ENCODE assay signal across 9 cellular contexts in the genomic region with DNA sequence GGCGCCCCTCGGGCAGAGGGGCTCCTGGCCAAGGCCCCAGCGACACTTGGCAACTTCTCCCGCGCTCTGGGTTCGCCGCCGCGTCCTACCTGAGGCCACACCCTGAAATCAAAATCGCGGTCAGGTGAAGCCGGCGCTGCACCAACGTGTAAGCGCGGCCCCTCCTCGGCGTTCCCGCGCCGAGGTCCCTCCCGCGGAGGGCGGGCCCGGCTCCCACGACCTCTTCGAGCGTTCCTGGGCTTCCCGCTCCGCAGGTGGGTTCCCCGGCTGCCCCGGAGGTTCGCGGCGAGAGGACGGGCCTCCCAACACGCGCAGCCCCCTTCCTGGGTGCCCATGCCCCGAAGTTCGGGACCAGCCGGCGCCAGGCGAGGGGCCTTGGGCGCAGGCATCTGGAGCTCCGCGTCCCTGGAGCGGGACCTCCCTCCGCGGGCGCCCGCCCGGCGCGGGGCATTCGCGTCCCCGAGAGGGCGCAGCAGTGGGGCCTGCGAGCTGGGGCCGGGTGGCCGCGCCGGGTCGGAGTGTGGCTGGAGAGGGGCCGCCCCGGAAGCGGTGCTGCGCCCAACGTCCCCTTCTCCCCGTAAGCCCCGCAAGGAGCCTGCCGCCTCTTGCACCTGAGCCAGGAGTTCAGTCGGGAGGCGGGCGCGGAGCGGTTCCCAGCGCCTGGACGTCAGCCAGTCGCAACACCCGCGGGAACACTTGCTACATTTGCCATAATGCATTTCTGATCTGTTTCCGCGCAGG. TPM values are rescaled to one million over a fixed set of nuclear protein-coding genes. Genes with fewer than 3 reads are reported as not detected.
DNase-seq lines count a peak whose midpoint lies in the region; ATAC-seq and TF ChIP-seq lines count a peak whose summit lies in the region.
"Had no signal": no experiment of that assay in that cellular context is flagged by ENCODE, and none has a peak within 500 bp of the region (broad histone marks: within the 10 kb centered on the region; RNA-seq: fewer than 3 reads in every experiment).

No MANE protein-coding gene starts in this region.

- intact Hi-C loops in transverse colon (cut with DNase I; ENCODE audit: low total_unique reads), result no loop called here

- in situ Hi-C loops in transverse colon (cut with MboI; ENCODE audit: low pct_ligation_motif_present in 1 of 4, low pct_unique_long_range_greater_than_20kb in 1 of 4, low sequenced_read_pairs in 3 of 4), result loop anchor here in 1 of 4 donors (25.0 kb wide), 1 partner anchor 215 kb away; the partner anchor contains the start of gene SRP14

- H3K27me3 Mint-ChIP-seq in chondrocyte (ENCODE audit: low read depth), result peaks cover 7% of the 10 kb centered on the region

- TF ChIP-seq POLR2A in transverse colon (IDR thresholded peaks at IDR 0.05), result no peak

- no peaks in the 10 kb centered on the region for H3K9me3 ChIP-seq in lung (ENCODE audit: control insufficient read depth in 2 of 2, insufficient read depth in 1 of 2, low read length in 1 of 2)
- H3K9me3 ChIP-seq in transverse colon, result no peaks in the 10 kb centered on the region
- H3K9me3 ChIP-seq: SJSA1 had no signal

- peaks cover 6% of the 10 kb centered on the region for H3K4me1 Mint-ChIP-seq in chondrocyte (ENCODE audit: low read depth)

- H3K36me3 Mint-ChIP-seq in chondrocyte (ENCODE audit: low read depth), result no peaks in the 10 kb centered on the region

- no peak overlapping the region for H3K27ac Mint-ChIP-seq in chondrocyte (ENCODE audit: unreplicated experiment)

- peak overlapping the region; percentile 70 for H3K4me3 Mint-ChIP-seq in chondrocyte (ENCODE audit: unreplicated experiment)

- H3K4me1 ChIP-seq in lung (ENCODE audit: control insufficient read depth in 2 of 2, insufficient read depth in 2 of 2, low read length in 2 of 2), result peaks cover 0 to 16% of the 10 kb centered on the region in 2 donors
- peaks cover 5 to 22% (median 13%) of the 10 kb centered on the region in 4 donors for H3K4me1 ChIP-seq in transverse colon

- H3K27me3 ChIP-seq in lung (ENCODE audit: control insufficient read depth, insufficient read depth), result no peaks in the 10 kb centered on the region
- peaks cover 23% of the 10 kb centered on the region for H3K27me3 ChIP-seq in transverse colon
- H3K27me3 ChIP-seq: SJSA1 had no signal

- DNase-seq in NCI-H526 treated with DMSO at 0.1 percent for 48 hours (lab: John Stamatoyannopoulos, UW) (peak; percentile 38), chondrocyte (ENCODE audit: low spot score) (peak; percentile 76), lung (ENCODE audit: low spot score) (peak; percentile 62), transverse colon (peak; percentile 61), Kasumi-1 (lab: John Stamatoyannopoulos, UW) (no peak)
- no peak for DNase-seq in stimulated activated CD4-positive, alpha-beta T cell treated with anti-CD3 and anti-CD28 coated beads, Interleukin-4, amount 100 ng/mL, for 1 hour

- TF ChIP-seq CTCF in chondrocyte (IDR thresholded peaks at IDR 0.05), result peak; percentile 43
- no peak for TF ChIP-seq CTCF in lung (IDR thresholded peaks at IDR 0.05; ENCODE audit: control extremely low read depth, extremely low read depth)
- no peak for TF ChIP-seq CTCF in transverse colon (IDR thresholded peaks at IDR 0.05)

- peak overlapping the region; percentile 40 for H3K4me3 ChIP-seq in lung
- peak overlapping the region; percentile 47 to 69 (median 48) for H3K4me3 ChIP-seq in transverse colon
- H3K4me3 ChIP-seq: SJSA1 had no signal

- no peak for TF ChIP-seq EP300 in transverse colon (IDR thresholded peaks at IDR 0.05; ENCODE audit: low read depth)

- 1 to 2% methylated on average over 74 to 84 of the region's 84 CpGs for WGBS in lung, 2 donors
- WGBS in transverse colon (ENCODE audit: low coverage in 1 of 2), 2 donors, result 2% methylated on average over 74 of the region's 84 CpGs; no CpG with 5 or more reads in 1 of the 2 donors

- ATAC-seq in GM18498 (IDR thresholded peaks at IDR 0.05; ENCODE audit: unreplicated experiment) (peak; percentile 38), lung (ENCODE audit: insufficient read depth, low FRiP score) (peak; percentile 73), GM21717 (IDR thresholded peaks at IDR 0.05; ENCODE audit: unreplicated experiment) (no peak)

- H3K36me3 ChIP-seq in lung (ENCODE audit: control insufficient read depth in 2 of 2, insufficient read depth in 2 of 2, low read length in 2 of 2), result no peaks in the 10 kb centered on the region
- no peaks in the 10 kb centered on the region for H3K36me3 ChIP-seq in transverse colon
- H3K36me3 ChIP-seq: SJSA1 had no signal

- H3K27ac ChIP-seq in lung (ENCODE audit: low read depth in 1 of 2, low read length in 1 of 2) (peak overlapping the region in 1 of 2 donors; percentile 39), transverse colon (peak overlapping the region in 1 of 4 donors; percentile 40)
- H3K27ac ChIP-seq: SJSA1 had no signal

- H3K9me3 Mint-ChIP-seq in chondrocyte (ENCODE audit: low read depth), result no peaks in the 10 kb centered on the region

RNA-seq across cellular contexts. Expression of gene PAK6, which starts 13.7 kb away (rescaled TPM):
- total RNA-seq in chondrocyte (0.37 to 0.41 TPM in 2 of 3 replicates, not detected in the other), lung (10 to 100 TPM in 1 of 2 donors, 1 to 10 TPM in 1; 8.4 to 10.4 TPM), transverse colon (1 to 10 TPM; 3.0 to 7.5 (median 4.5) TPM)
- polyA plus RNA-seq in lung, result 1 to 10 TPM; 5.8 to 6.1 TPM

RNA-seq across cellular contexts. Expression of gene ANKRD63, which starts 30.3 kb away (rescaled TPM):
- total RNA-seq in chondrocyte (0.25 to 1.1 TPM in 2 of 3 replicates, not detected in the other), lung (not detected), transverse colon (not detected)
- polyA plus RNA-seq in lung, result not detected

RNA-seq across cellular contexts. Expression of gene PLCB2, which starts 55.1 kb away (rescaled TPM):
- total RNA-seq in chondrocyte (1.4 to 3.4 TPM (median 2.8 TPM) in 3 replicates), lung (10 to 100 TPM; 17.9 to 76.7 TPM), transverse colon (100 to 1,000 TPM in 1 of 4 donors, 10 to 100 TPM in 2, 1 to 10 TPM in 1; 5.5 to 143 (median 12.0) TPM)
- polyA plus RNA-seq in lung, result 10 to 100 TPM; 47.5 to 54.9 TPM

Comparison
In these comparisons a context has a peak if more than half of its experiments do, and no peak if none do; other contexts are left out.
1. DNase-seq: peak in NCI-H526 treated with DMSO at 0.1 percent for 48 hours (single experiment), chondrocyte (single experiment), lung (single experiment) and transverse colon (single experiment); none in Kasumi-1 (0 of 2) and stimulated activated CD4-positive, alpha-beta T cell treated with anti-CD3 and anti-CD28 coated beads, Interleukin-4, amount 100 ng/mL, for 1 hour (single experiment).